Comparison of ENCODE assay signal across 23 cellular contexts in genomic region chr7:95517870-95518269, GRCh38. TPM values are rescaled to one million over a fixed set of nuclear protein-coding genes. Genes with fewer than 3 reads are reported as not detected.
DNase-seq lines count a peak whose midpoint lies in the region; ATAC-seq lines count a peak whose summit lies in the region.
"Had no signal": no experiment of that assay in that cellular context is flagged by ENCODE, and none has a peak within 500 bp of the region (broad histone marks: within the 10 kb centered on the region; RNA-seq: fewer than 3 reads in every experiment).

No MANE protein-coding gene starts in this region.

- H3K4me1 ChIP-seq in aorta (ENCODE audit: control insufficient read depth in 1 of 2, insufficient read depth in 2 of 2, low read length in 2 of 2): no peaks in the 10 kb centered on the region
- H3K4me1 ChIP-seq: gastrocnemius medialis, right atrium auricular region, upper lobe of left lung had no signal

- DNase-seq in SKM-1 (lab: John Stamatoyannopoulos, UW; ENCODE audit: unreplicated experiment) (peak; percentile 1), SKM-1 treated with dmso at 0.1 percent for 144 hours (lab: John Stamatoyannopoulos, UW; ENCODE audit: unreplicated experiment) (no peak), UCSD-AML1 (lab: John Stamatoyannopoulos, UW; ENCODE audit: unreplicated experiment) (no peak), DMS53 treated with DMSO at 0.1 percent for 48 hours (lab: John Stamatoyannopoulos, UW; ENCODE audit: unreplicated experiment) (no peak), NK-92 (lab: John Stamatoyannopoulos, UW; ENCODE audit: unreplicated experiment) (no peak), aorta (no peak)
- DNase-seq: 8988T; activated CD8-positive, alpha-beta memory T cell treated with anti-CD3 and anti-CD28 coated beads, Interleukin-2, amount 50 U/mL, for 48 hours; activated naive CD4-positive, alpha-beta T cell treated with Interleukin-2 at 50 U/mL for 16 hours; gastrocnemius medialis; GM23248; NCI-H446 treated with DMSO at 0.1 percent for 48 hours; nucleus accumbens; SHP77; stimulated activated CD4-positive, alpha-beta T cell treated with anti-CD3 and anti-CD28 coated beads, Interleukin-15, amount 100 ng/mL, for 24 hours; stimulated activated naive CD8-positive, alpha-beta T cell treated with anti-CD3 and anti-CD28 coated beads, Interleukin-15, Interleukin-2, amounts not matched to agents 100 U/mL and 50 U/mL, for 24 hours; upper lobe of left lung had no signal

- no peaks in the 10 kb centered on the region for H3K27me3 ChIP-seq in aorta (ENCODE audit: control insufficient read depth in 1 of 2, insufficient read depth in 2 of 2, low read length in 1 of 2)
- H3K27me3 ChIP-seq: BLaER1 treated with 17β-estradiol and CSF1 and Interleukin-3, amounts not matched to agents 10 nM and 100 nM; gastrocnemius medialis; right atrium auricular region; upper lobe of left lung had no signal

- intact Hi-C loops in aorta (cut with DNase I): loop anchor here in 1 of 2 donors (10.0 kb wide), 1 partner anchor 357 kb away; no protein-coding TSS in a partner anchor

- 92 to 98% methylated on average over 1 of the region's 1 CpG for WGBS in aorta, 2 donors

- ATAC-seq in HG02588 (IDR thresholded peaks at IDR 0.05; ENCODE audit: unreplicated experiment) (peak; percentile 39), HG03139 (IDR thresholded peaks at IDR 0.05; ENCODE audit: unreplicated experiment) (peak; percentile 39), aorta (ENCODE audit: low FRiP score) (no peak)
- ATAC-seq: gastrocnemius medialis; stimulated activated naive CD8-positive, alpha-beta T cell treated with anti-CD3 and anti-CD28 coated beads, Interleukin-15, Interleukin-2, amounts not matched to agents 100 U/mL and 50 U/mL, for 24 hours had no signal

- no peak overlapping the region for H3K4me3 ChIP-seq in aorta (ENCODE audit: low read length in 2 of 2)
- H3K4me3 ChIP-seq: BLaER1 treated with 17β-estradiol and CSF1 and Interleukin-3, amounts not matched to agents 10 nM and 100 nM; gastrocnemius medialis; GM23248; right atrium auricular region; upper lobe of left lung had no signal

- no peaks in the 10 kb centered on the region for H3K9me3 ChIP-seq in aorta (ENCODE audit: control insufficient read depth, low read length)
- H3K9me3 ChIP-seq: BLaER1 treated with 17β-estradiol and CSF1 and Interleukin-3, amounts not matched to agents 10 nM and 100 nM; gastrocnemius medialis; right atrium auricular region; upper lobe of left lung had no signal

- no peak overlapping the region for H3K27ac ChIP-seq in aorta (ENCODE audit: low read depth in 1 of 2, low read length in 2 of 2)
- H3K27ac ChIP-seq: BLaER1 treated with 17β-estradiol and CSF1 and Interleukin-3, amounts not matched to agents 10 nM and 100 nM; gastrocnemius medialis; GM23248; right atrium auricular region; upper lobe of left lung had no signal

- no peaks in the 10 kb centered on the region for H3K36me3 ChIP-seq in aorta (ENCODE audit: control insufficient read depth in 1 of 2, insufficient read depth in 2 of 2, low read length in 1 of 2)
- H3K36me3 ChIP-seq: BLaER1 treated with 17β-estradiol and CSF1 and Interleukin-3, amounts not matched to agents 10 nM and 100 nM; gastrocnemius medialis; right atrium auricular region; upper lobe of left lung had no signal

RNA-seq across cellular contexts. Expression of gene ASB4, which starts 32.1 kb away (rescaled TPM):
- total RNA-seq in aorta: not detected
- polyA plus RNA-seq in aorta: not detected
- total RNA-seq: astrocyte, endothelial cell of umbilical vein, GM23248 had no signal
- polyA plus RNA-seq: endothelial cell of umbilical vein, GM23248 had no signal
